In genomic region chr20:20561841-20562240, GRCh38 we compare ENCODE assay signal across 23 cellular contexts.
DNase-seq lines count a peak whose midpoint lies in the region; ATAC-seq and TF ChIP-seq lines count a peak whose summit lies in the region.
"Had no signal": no experiment of that assay in that cellular context is flagged by ENCODE, and none has a peak within 500 bp of the region (broad histone marks: within the 10 kb centered on the region; RNA-seq: fewer than 3 reads in every experiment).

No MANE protein-coding gene starts in this region.

- H3K9me3 ChIP-seq in OCI-LY7 (ENCODE audit: low read length): no peaks in the 10 kb centered on the region
- H3K9me3 ChIP-seq: lower lobe of right lung, psoas muscle, SJSA1, tibial artery had no signal

- H3K36me3 Mint-ChIP-seq in immature natural killer cell: peaks cover 12 to 31% (median 28%) of the 10 kb centered on the region in 3 donors

- H3K4me3 ChIP-seq in OCI-LY7 (ENCODE audit: low read depth, low read length, poor library complexity, severe bottlenecking): no peak overlapping the region
- H3K4me3 ChIP-seq: lower lobe of right lung, psoas muscle, SJSA1, tibial artery had no signal

- no peaks in the 10 kb centered on the region for H3K4me1 ChIP-seq in OCI-LY7 (ENCODE audit: insufficient read depth, low read length, poor library complexity, severe bottlenecking)
- H3K4me1 ChIP-seq: foreskin keratinocyte, lower lobe of right lung, psoas muscle, SJSA1, tibial artery had no signal

- H3K4me3 Mint-ChIP-seq in immature natural killer cell: no peak overlapping the region
- H3K4me3 Mint-ChIP-seq: CD8-positive, alpha-beta T cell; H9 had no signal

- H3K9me3 Mint-ChIP-seq in immature natural killer cell: no peaks in the 10 kb centered on the region
- H3K9me3 Mint-ChIP-seq: CD8-positive, alpha-beta T cell; H9 had no signal

- ATAC-seq in GM18907 (IDR thresholded peaks at IDR 0.05; ENCODE audit: unreplicated experiment) (peak; percentile 59), HG02610 (IDR thresholded peaks at IDR 0.05; ENCODE audit: unreplicated experiment) (peak; percentile 60), HG03432 (IDR thresholded peaks at IDR 0.05; ENCODE audit: unreplicated experiment) (peak; percentile 74)
- ATAC-seq in stimulated activated naive CD8-positive, alpha-beta T cell treated with anti-CD3 and anti-CD28 coated beads, Interleukin-15, Interleukin-2, amounts not matched to agents 100 U/mL and 50 U/mL, for 24 hours: peak; percentile 9
- ATAC-seq: CD8-positive, alpha-beta T cell; foreskin keratinocyte; lower lobe of right lung; psoas muscle had no signal

- no peak overlapping the region for H3K27ac Mint-ChIP-seq in immature natural killer cell
- H3K27ac Mint-ChIP-seq: CD8-positive, alpha-beta T cell had no signal

- TF ChIP-seq CTCF in OCI-LY7 (conservative IDR thresholded peaks at IDR 0.05; ENCODE audit: low read length): no peak

- DNase-seq in stimulated activated naive CD8-positive, alpha-beta T cell treated with anti-CD3 and anti-CD28 coated beads, Interleukin-15, Interleukin-2, amounts not matched to agents 100 U/mL and 50 U/mL, for 24 hours: peak; percentile 4
- no peak for DNase-seq in OCI-LY7 (ENCODE audit: low spot score)
- no peak for DNase-seq in AG08396 (ENCODE audit: low spot score)
- no peak for DNase-seq in immature natural killer cell
- DNase-seq: activated T-cell treated with anti-CD3 and anti-CD28 coated beads for 4 hours; anterior cingulate cortex; CD8-positive, alpha-beta T cell; foreskin keratinocyte; H9; hypothalamus; islet precursor cell; KBM-7; lower lobe of right lung; NCI-H187; NCI-H226; psoas muscle; stimulated activated CD4-positive, alpha-beta T cell treated with anti-CD3 and anti-CD28 coated beads, Interleukin-2, amount 100 ng/mL, for 24 hours; stimulated activated naive CD4-positive, alpha-beta T cell treated with Interleukin-2 at 50 U/mL for 16 hours; tibial artery had no signal

- H3K36me3 ChIP-seq in OCI-LY7 (ENCODE audit: insufficient read depth, low read length): no peaks in the 10 kb centered on the region
- H3K36me3 ChIP-seq: SJSA1 had no signal

- no peak overlapping the region for H3K4me2 ChIP-seq in OCI-LY7 (ENCODE audit: low read length)

- H4K20me1 ChIP-seq in OCI-LY7 (ENCODE audit: insufficient read depth, low read length): no peaks in the 10 kb centered on the region

- H3K9me2 ChIP-seq in OCI-LY7 (ENCODE audit: insufficient read depth, low read length): no peaks in the 10 kb centered on the region

- H3K79me2 ChIP-seq in OCI-LY7 (ENCODE audit: insufficient read depth, low read depth, low read length): no peaks in the 10 kb centered on the region

- H3K27me3 Mint-ChIP-seq in immature natural killer cell (ENCODE audit: low read depth in 3 of 3): peaks cover 0 to 2% (median 0%) of the 10 kb centered on the region in 3 donors

- intact Hi-C loops in OCI-LY7 (cut with micrococcal nuclease; ENCODE audit: unreplicated experiment): no loop called here

- peaks cover 10 to 20% of the 10 kb centered on the region in 2 donors for H3K4me1 Mint-ChIP-seq in immature natural killer cell

- BruUV-seq in OCI-LY7 (replicated peaks; lab: Mats Ljungman, UMichigan): no TSS peak

- POLR2A ChIA-PET in OCI-LY7 (lab: Charles Lee): interaction anchor here (1.1 to 1.2 kb wide), 2 partner anchors 13 to 17 kb away, joined by 3 to 4 read pairs; no protein-coding TSS in a partner anchor

- no peak overlapping the region for H3K27ac ChIP-seq in OCI-LY7 (ENCODE audit: low read depth, low read length, poor library complexity, severe bottlenecking)
- H3K27ac ChIP-seq: foreskin keratinocyte, lower lobe of right lung, psoas muscle, SJSA1, tibial artery had no signal

- no peak overlapping the region for H2AFZ ChIP-seq in OCI-LY7 (ENCODE audit: low read length)

- CTCF ChIA-PET in OCI-LY7 (lab: Charles Lee; ENCODE audit: unreplicated experiment): no interaction called here

Comparison
In these comparisons a context has a peak if more than half of its experiments do, and no peak if none do; other contexts are left out.
1. ATAC-seq: peak in every context shown above with its lines; median percentile 74 in HG03432; 60 in HG02610; 59 in GM18907; 9 in stimulated activated naive CD8-positive, alpha-beta T cell treated with anti-CD3 and anti-CD28 coated beads, Interleukin-15, Interleukin-2, amounts not matched to agents 100 U/mL and 50 U/mL, for 24 hours.